ENCODE assay signal across 22 cellular contexts in the genomic region with DNA sequence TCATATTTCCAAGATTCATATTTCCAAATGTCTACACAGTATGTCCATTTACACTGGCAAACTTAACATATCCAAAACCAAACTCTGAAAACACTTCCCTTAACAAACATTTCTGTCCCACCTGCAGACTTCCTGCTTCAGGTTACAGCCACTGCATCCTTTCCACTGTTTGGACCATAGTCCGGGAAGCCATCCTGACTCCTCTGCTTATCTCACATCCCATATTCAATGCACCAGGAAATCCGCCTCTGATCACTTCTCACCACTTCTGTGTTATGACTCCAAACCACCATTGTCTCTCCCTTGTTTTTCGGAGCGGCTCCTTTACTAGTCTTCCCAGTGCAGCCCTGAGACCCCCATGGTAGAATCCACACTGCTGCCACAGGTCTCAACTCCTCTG.
"Had no signal": no experiment of that assay in that cellular context is flagged by ENCODE, and none has a peak within 500 bp of the region (broad histone marks: within the 10 kb centered on the region; RNA-seq: fewer than 3 reads in every experiment).

No MANE protein-coding gene starts in this region.

- H3K4me3 ChIP-seq: colonic mucosa, esophagus muscularis mucosa, gastrocnemius medialis, heart right ventricle, sigmoid colon, skin epidermis, suprapubic skin, thyroid gland, uterus had no signal

- DNase-seq: colonic mucosa; dermis blood vessel endothelial cell; effector CD4-positive, alpha-beta T cell; gastrocnemius medialis; heart right ventricle; hypothalamus; islet precursor cell; mammary epithelial cell; stimulated activated CD4-positive, alpha-beta T cell treated with anti-CD3 and anti-CD28 coated beads, Interleukin-2, amount 100 ng/mL, for 24 hours; stimulated activated CD4-positive, alpha-beta T cell treated with anti-CD3 and anti-CD28 coated beads, Interleukin-4, amount 100 ng/mL, for 4 hours; stimulated activated naive CD4-positive, alpha-beta T cell; thyroid gland; uterus had no signal

- ATAC-seq: gastrocnemius medialis, heart right ventricle, left lobe of liver had no signal

- H3K9me3 Mint-ChIP-seq: mesothelial cell of epicardium, type B pancreatic cell had no signal

- H3K27me3 Mint-ChIP-seq: type B pancreatic cell had no signal

- H3K4me1 ChIP-seq: colonic mucosa, gastrocnemius medialis, sigmoid colon, suprapubic skin, uterus had no signal

- H3K9me3 ChIP-seq: colonic mucosa, esophagus muscularis mucosa, gastrocnemius medialis, heart right ventricle, neutrophil, sigmoid colon, suprapubic skin, thyroid gland, uterus had no signal

- H3K27ac Mint-ChIP-seq: mesothelial cell of epicardium, type B pancreatic cell had no signal

- H3K27me3 ChIP-seq: colonic mucosa, esophagus muscularis mucosa, gastrocnemius medialis, heart right ventricle, neutrophil, sigmoid colon, suprapubic skin, thyroid gland, uterus had no signal

- H3K36me3 ChIP-seq: uterus had no signal

- H3K27ac ChIP-seq: colonic mucosa, epithelial cell of prostate, esophagus muscularis mucosa, heart right ventricle, neutrophil, sigmoid colon, skin epidermis, suprapubic skin, uterus had no signal

- H3K4me3 Mint-ChIP-seq: mesothelial cell of epicardium, type B pancreatic cell had no signal
